9 cellular contexts compared by ENCODE assay signal in the genomic region with DNA sequence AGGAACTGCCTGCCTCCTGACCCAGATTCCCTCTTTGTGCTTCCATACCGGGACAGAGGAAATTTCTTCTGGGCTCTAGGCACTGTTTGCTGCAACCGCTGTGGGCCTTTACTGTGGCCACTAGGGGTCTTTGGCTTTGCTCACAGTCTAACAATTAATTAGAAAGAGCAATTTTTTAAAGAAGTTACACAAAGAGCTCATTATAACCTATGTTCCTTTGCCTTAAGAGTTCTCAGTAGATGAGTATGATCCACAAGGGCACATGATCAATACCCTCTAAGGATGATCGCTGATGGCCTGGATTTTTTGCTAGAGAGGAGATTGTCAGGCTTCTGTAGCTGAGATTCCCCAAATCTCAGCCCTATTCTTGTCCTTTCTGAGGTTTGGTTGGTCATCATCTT.
DNase-seq lines count a peak whose midpoint lies in the region; ATAC-seq and TF ChIP-seq lines count a peak whose summit lies in the region.
"Had no signal": no experiment of that assay in that cellular context is flagged by ENCODE, and none has a peak within 500 bp of the region (broad histone marks: within the 10 kb centered on the region; RNA-seq: fewer than 3 reads in every experiment).

No MANE protein-coding gene starts in this region.

- peaks cover 7% of the 10 kb centered on the region for H3K4me1 Mint-ChIP-seq in WTC11
- no peaks in the 10 kb centered on the region for H3K4me1 Mint-ChIP-seq in CD8-positive, alpha-beta memory T cell

- H3K36me3 Mint-ChIP-seq in WTC11, result no peaks in the 10 kb centered on the region
- H3K36me3 Mint-ChIP-seq in CD8-positive, alpha-beta memory T cell, result no peaks in the 10 kb centered on the region

- no peaks in the 10 kb centered on the region for H3K27me3 ChIP-seq in CD8-positive, alpha-beta memory T cell (ENCODE audit: insufficient read depth, low read length, poor library complexity, severe bottlenecking)
- H3K27me3 ChIP-seq in effector memory CD4-positive, alpha-beta T cell (replicated peaks; ENCODE audit: control insufficient read depth, insufficient read depth, low read length, poor library complexity, severe bottlenecking), result no peaks in the 10 kb centered on the region

- TF ChIP-seq CTCF in AG09319 (IDR thresholded peaks at IDR 0.05; ENCODE audit: low read depth, low read length) (peak; percentile 67), WTC11 (IDR thresholded peaks at IDR 0.05) (peak; percentile 42; the same call in 1 of the 2 replicates)

- H3K4me1 ChIP-seq in CD8-positive, alpha-beta memory T cell (ENCODE audit: insufficient read depth, low read length), result no peaks in the 10 kb centered on the region
- no peaks in the 10 kb centered on the region for H3K4me1 ChIP-seq in effector memory CD4-positive, alpha-beta T cell (ENCODE audit: control insufficient read depth, insufficient read depth, low read length, poor library complexity, severe bottlenecking)

- no peaks in the 10 kb centered on the region for H3K27me3 Mint-ChIP-seq in WTC11 (ENCODE audit: low read depth)
- H3K27me3 Mint-ChIP-seq in CD8-positive, alpha-beta memory T cell, result peaks cover 5 to 10% of the 10 kb centered on the region in 2 donors

- H3K9me3 ChIP-seq in CD8-positive, alpha-beta memory T cell (ENCODE audit: low read length), result no peaks in the 10 kb centered on the region
- no peaks in the 10 kb centered on the region for H3K9me3 ChIP-seq in effector memory CD4-positive, alpha-beta T cell (ENCODE audit: control insufficient read depth, low read length)

- H3K27ac ChIP-seq in CD8-positive, alpha-beta memory T cell (ENCODE audit: low read depth, low read length), result no peak overlapping the region
- H3K27ac ChIP-seq in effector memory CD4-positive, alpha-beta T cell (ENCODE audit: insufficient read depth, low read length, poor library complexity, severe bottlenecking), result no peak overlapping the region

- H3K9me3 Mint-ChIP-seq in WTC11, result peaks cover under 1% of the 10 kb centered on the region; the same call in 1 of the 2 replicates
- no peaks in the 10 kb centered on the region for H3K9me3 Mint-ChIP-seq in CD8-positive, alpha-beta memory T cell

- CTCF ChIA-PET in WTC11 (lab: Charles Lee), result interaction anchor here (0.5 to 1.5 kb wide), 22 partner anchors 9 to 247 kb away, joined by 3 to 10 read pairs (median 4); no protein-coding TSS in a partner anchor
- CTCF ChIA-PET in CD8-positive, alpha-beta memory T cell (lab: Charles Lee), result interaction anchor here (1.1 kb wide), 1 partner anchor 12 kb away, joined by 3 read pairs; no protein-coding TSS in a partner anchor

- no peak overlapping the region for H3K4me3 Mint-ChIP-seq in WTC11
- no peak overlapping the region for H3K4me3 Mint-ChIP-seq in CD8-positive, alpha-beta memory T cell

- no peak overlapping the region for H3K27ac Mint-ChIP-seq in WTC11
- no peak overlapping the region for H3K27ac Mint-ChIP-seq in CD8-positive, alpha-beta memory T cell

- no peak for DNase-seq in AG09319 (ENCODE audit: extremely low read depth, low read depth)
- peak; percentile 30 for DNase-seq in HCEC 1CT
- peak; percentile 37 for DNase-seq in WTC11 (ENCODE audit: low spot score)
- DNase-seq in kidney tubule cell (ENCODE audit: low spot score), result peak; percentile 19
- DNase-seq in activated naive CD4-positive, alpha-beta T cell treated with Interleukin-2 at 50 U/mL for 16 hours, result no peak
- no peak for DNase-seq in CD8-positive, alpha-beta memory T cell
- DNase-seq in effector memory CD4-positive, alpha-beta T cell, result no peak
- DNase-seq: SW 1271 had no signal

- ATAC-seq in WTC11 (peak; percentile 98), GM18517 (IDR thresholded peaks at IDR 0.05; ENCODE audit: unreplicated experiment) (no peak)

- H3K36me3 ChIP-seq in CD8-positive, alpha-beta memory T cell (ENCODE audit: insufficient read depth, low read length), result no peaks in the 10 kb centered on the region
- no peaks in the 10 kb centered on the region for H3K36me3 ChIP-seq in effector memory CD4-positive, alpha-beta T cell (ENCODE audit: control insufficient read depth, insufficient read depth, low read length)

- H3K4me3 ChIP-seq in CD8-positive, alpha-beta memory T cell (ENCODE audit: low read length), result no peak overlapping the region
- H3K4me3 ChIP-seq in effector memory CD4-positive, alpha-beta T cell (ENCODE audit: insufficient read depth, low read depth, low read length, poor library complexity, severe bottlenecking), result no peak overlapping the region

- POLR2A ChIA-PET in WTC11 (lab: Charles Lee), result no interaction called here
- POLR2A ChIA-PET in CD8-positive, alpha-beta memory T cell (lab: Charles Lee), result no interaction called here

TF ChIP-seq in WTC11, 78 proteins besides CTCF, POLR2A, EP300 and RAD21 (continues in another document):
- TF ChIP-seq, protein P1, sequence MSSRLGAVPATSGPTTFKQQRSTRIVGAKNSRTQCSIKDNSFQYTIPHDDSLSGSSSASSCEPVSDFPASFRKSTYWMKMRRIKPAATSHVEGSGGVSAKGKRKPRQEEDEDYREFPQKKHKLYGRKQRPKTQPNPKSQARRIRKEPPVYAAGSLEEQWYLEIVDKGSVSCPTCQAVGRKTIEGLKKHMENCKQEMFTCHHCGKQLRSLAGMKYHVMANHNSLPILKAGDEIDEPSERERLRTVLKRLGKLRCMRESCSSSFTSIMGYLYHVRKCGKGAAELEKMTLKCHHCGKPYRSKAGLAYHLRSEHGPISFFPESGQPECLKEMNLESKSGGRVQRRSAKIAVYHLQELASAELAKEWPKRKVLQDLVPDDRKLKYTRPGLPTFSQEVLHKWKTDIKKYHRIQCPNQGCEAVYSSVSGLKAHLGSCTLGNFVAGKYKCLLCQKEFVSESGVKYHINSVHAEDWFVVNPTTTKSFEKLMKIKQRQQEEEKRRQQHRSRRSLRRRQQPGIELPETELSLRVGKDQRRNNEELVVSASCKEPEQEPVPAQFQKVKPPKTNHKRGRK (CRISPR knock-in tag; IDR thresholded peaks at IDR 0.05; ENCODE audit: borderline replicate concordance), result no peak
- TF ChIP-seq, protein P2, sequence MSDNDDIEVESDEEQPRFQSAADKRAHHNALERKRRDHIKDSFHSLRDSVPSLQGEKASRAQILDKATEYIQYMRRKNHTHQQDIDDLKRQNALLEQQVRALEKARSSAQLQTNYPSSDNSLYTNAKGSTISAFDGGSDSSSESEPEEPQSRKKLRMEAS (CRISPR knock-in tag; IDR thresholded peaks at IDR 0.05), result no peak
- TF ChIP-seq RELA (CRISPR knock-in tag; IDR thresholded peaks at IDR 0.05; ENCODE audit: borderline replicate concordance) (no peak), ZNF396 (CRISPR knock-in tag; IDR thresholded peaks at IDR 0.05; ENCODE audit: borderline replicate concordance) (no peak), NFYB (CRISPR knock-in tag; conservative IDR thresholded peaks at IDR 0.05; ENCODE audit: low read depth) (no peak), OVOL2 (CRISPR knock-in tag; IDR thresholded peaks at IDR 0.05; ENCODE audit: borderline replicate concordance) (no peak), ATF1 (CRISPR knock-in tag; IDR thresholded peaks at IDR 0.05) (no peak), TEAD4 (CRISPR knock-in tag; IDR thresholded peaks at IDR 0.05) (no peak), ZNF121 (CRISPR knock-in tag; IDR thresholded peaks at IDR 0.05) (no peak)
- TF ChIP-seq, protein P3, sequence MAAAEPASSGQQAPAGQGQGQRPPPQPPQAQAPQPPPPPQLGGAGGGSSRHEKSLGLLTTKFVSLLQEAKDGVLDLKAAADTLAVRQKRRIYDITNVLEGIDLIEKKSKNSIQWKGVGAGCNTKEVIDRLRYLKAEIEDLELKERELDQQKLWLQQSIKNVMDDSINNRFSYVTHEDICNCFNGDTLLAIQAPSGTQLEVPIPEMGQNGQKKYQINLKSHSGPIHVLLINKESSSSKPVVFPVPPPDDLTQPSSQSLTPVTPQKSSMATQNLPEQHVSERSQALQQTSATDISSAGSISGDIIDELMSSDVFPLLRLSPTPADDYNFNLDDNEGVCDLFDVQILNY (CRISPR knock-in tag; IDR thresholded peaks at IDR 0.05), result no peak
- TF ChIP-seq, protein P4, sequence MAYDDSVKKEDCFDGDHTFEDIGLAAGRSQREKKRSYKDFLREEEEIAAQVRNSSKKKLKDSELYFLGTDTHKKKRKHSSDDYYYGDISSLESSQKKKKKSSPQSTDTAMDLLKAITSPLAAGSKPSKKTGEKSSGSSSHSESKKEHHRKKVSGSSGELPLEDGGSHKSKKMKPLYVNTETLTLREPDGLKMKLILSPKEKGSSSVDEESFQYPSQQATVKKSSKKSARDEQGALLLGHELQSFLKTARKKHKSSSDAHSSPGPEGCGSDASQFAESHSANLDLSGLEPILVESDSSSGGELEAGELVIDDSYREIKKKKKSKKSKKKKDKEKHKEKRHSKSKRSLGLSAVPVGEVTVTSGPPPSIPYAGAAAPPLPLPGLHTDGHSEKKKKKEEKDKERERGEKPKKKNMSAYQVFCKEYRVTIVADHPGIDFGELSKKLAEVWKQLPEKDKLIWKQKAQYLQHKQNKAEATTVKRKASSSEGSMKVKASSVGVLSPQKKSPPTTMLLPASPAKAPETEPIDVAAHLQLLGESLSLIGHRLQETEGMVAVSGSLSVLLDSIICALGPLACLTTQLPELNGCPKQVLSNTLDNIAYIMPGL (CRISPR knock-in tag; IDR thresholded peaks at IDR 0.05), result no peak
- TF ChIP-seq, protein P5, sequence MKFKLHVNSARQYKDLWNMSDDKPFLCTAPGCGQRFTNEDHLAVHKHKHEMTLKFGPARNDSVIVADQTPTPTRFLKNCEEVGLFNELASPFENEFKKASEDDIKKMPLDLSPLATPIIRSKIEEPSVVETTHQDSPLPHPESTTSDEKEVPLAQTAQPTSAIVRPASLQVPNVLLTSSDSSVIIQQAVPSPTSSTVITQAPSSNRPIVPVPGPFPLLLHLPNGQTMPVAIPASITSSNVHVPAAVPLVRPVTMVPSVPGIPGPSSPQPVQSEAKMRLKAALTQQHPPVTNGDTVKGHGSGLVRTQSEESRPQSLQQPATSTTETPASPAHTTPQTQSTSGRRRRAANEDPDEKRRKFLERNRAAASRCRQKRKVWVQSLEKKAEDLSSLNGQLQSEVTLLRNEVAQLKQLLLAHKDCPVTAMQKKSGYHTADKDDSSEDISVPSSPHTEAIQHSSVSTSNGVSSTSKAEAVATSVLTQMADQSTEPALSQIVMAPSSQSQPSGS (CRISPR knock-in tag; IDR thresholded peaks at IDR 0.05; ENCODE audit: borderline replicate concordance, low read depth), result no peak

Comparison
In these comparisons a context has a peak if more than half of its experiments do, and no peak if none do; other contexts are left out.
1. DNase-seq: peak in HCEC 1CT (single experiment), WTC11 (single experiment) and kidney tubule cell (single experiment); none in AG09319 (single experiment), activated naive CD4-positive, alpha-beta T cell treated with Interleukin-2 at 50 U/mL for 16 hours (single experiment), CD8-positive, alpha-beta memory T cell (0 of 5) and effector memory CD4-positive, alpha-beta T cell (0 of 3).